Comparison of ENCODE assay signal across 9 cellular contexts in genomic region chr9:131420913-131421312, GRCh38. TPM values are rescaled to one million over a fixed set of nuclear protein-coding genes. Genes with fewer than 3 reads are reported as not detected.
A peak's percentile ranks its signal among the peaks of the same experiment; 100 is the strongest.
DNase-seq lines count a peak whose midpoint lies in the region; ATAC-seq and TF ChIP-seq lines count a peak whose summit lies in the region.
"Had no signal": no experiment of that assay in that cellular context is flagged by ENCODE, and none has a peak within 500 bp of the region (broad histone marks: within the 10 kb centered on the region; RNA-seq: fewer than 3 reads in every experiment).

No MANE protein-coding gene starts in this region.

- H3K27me3 ChIP-seq in GM23338 (ENCODE audit: insufficient read depth) (no peaks in the 10 kb centered on the region), prostate gland (replicated peaks; ENCODE audit: insufficient read depth) (no peaks in the 10 kb centered on the region)

- peak overlapping the region; percentile 32; the same call in 1 of the 2 replicates for H3K4me3 ChIP-seq in GM23338
- no peak overlapping the region for H3K4me3 ChIP-seq in prostate gland

- H3K27me3 Mint-ChIP-seq in GM23338 (ENCODE audit: insufficient read depth, low read depth, poor library complexity): peaks cover 32% of the 10 kb centered on the region

- peaks cover 31% of the 10 kb centered on the region; the same call in 2 of the 3 replicates for H3K36me3 Mint-ChIP-seq in GM23338 (ENCODE audit: low read depth)

- H3K27ac ChIP-seq in GM23338 (ENCODE audit: low read depth) (peak overlapping the region; percentile 90), prostate gland (peak overlapping the region; percentile 39 to 77)

- no peaks in the 10 kb centered on the region for H3K9me2 ChIP-seq in GM23338 (ENCODE audit: insufficient read depth)

- intact Hi-C loops in prostate gland (cut with DNase I): no loop called here

- TF ChIP-seq CTCF in GM23338 (conservative IDR thresholded peaks at IDR 0.05; ENCODE audit: low read depth in 2 of 2) (0 out of 4 replicates have a peak, but pooled peaks of 1 of the 2 experiments have one; percentile 11), prostate gland (IDR thresholded peaks at IDR 0.05) (peak in 2 of 4 experiments; percentile 13 to 32)

- DNase-seq in GM23338 (ENCODE audit: low spot score) (peak; percentile 56), SK-MEL-5 (ENCODE audit: low read depth, low spot score) (peak; percentile 88), fibroblast of peridontal ligament (ENCODE audit: extremely low read depth) (peak; percentile 55), prostate gland (ENCODE audit: low spot score) (peak; percentile 61), NCI-H1092 (lab: John Stamatoyannopoulos, UW) (no peak), globus pallidus (ENCODE audit: low spot score) (no peak)
- DNase-seq: NCI-H2081 treated with DMSO at 0.1 percent for 48 hours had no signal

- H3K4me1 ChIP-seq in GM23338 (ENCODE audit: insufficient read depth): peaks cover 70% of the 10 kb centered on the region
- peaks cover 54% of the 10 kb centered on the region for H3K4me1 ChIP-seq in prostate gland (replicated peaks)

- peaks cover 74% of the 10 kb centered on the region for H3K4me1 Mint-ChIP-seq in GM23338

- in situ Hi-C loops in SK-MEL-5 (cut with HindIII; ENCODE audit: low pct_unique_long_range_greater_than_20kb, low sequenced_read_pairs): no loop called here

- no peak for TF ChIP-seq POLR2A in prostate gland (IDR thresholded peaks at IDR 0.05)

- WGBS in prostate gland: 13% methylated on average over 5 of the region's 5 CpGs

- ATAC-seq in GM23338: peak; percentile 32
- no peak for ATAC-seq in HG02973 (IDR thresholded peaks at IDR 0.05; ENCODE audit: unreplicated experiment)
- no peak for ATAC-seq in GM18870 (IDR thresholded peaks at IDR 0.05; ENCODE audit: unreplicated experiment)

- H3K4me3 Mint-ChIP-seq in GM23338: 0 out of 3 replicates have a peak overlapping the region, but pooled peaks have one; percentile 32

- peak overlapping the region; percentile 65 for H3K27ac Mint-ChIP-seq in GM23338

- no peak overlapping the region for H2AFZ ChIP-seq in GM23338

- peaks cover 100% of the 10 kb centered on the region for H3K79me2 ChIP-seq in GM23338 (replicated peaks; ENCODE audit: insufficient read depth)

- H3F3A ChIP-seq in GM23338 (replicated peaks; ENCODE audit: low read depth): peaks cover 40% of the 10 kb centered on the region

- no peaks in the 10 kb centered on the region for H3K9me3 ChIP-seq in prostate gland

- H3K4me2 ChIP-seq in GM23338: peak overlapping the region; percentile 73

- peaks cover 98% of the 10 kb centered on the region for H4K20me1 ChIP-seq in GM23338 (replicated peaks; ENCODE audit: insufficient read depth)

- H3K36me3 ChIP-seq in GM23338 (ENCODE audit: insufficient read depth) (no peaks in the 10 kb centered on the region), prostate gland (no peaks in the 10 kb centered on the region)

- H3K9me3 Mint-ChIP-seq in GM23338: no peaks in the 10 kb centered on the region

TF ChIP-seq in GM23338, 12 proteins besides CTCF, POLR2A, EP300 and RAD21 (continues in another document):
- TF ChIP-seq ZNF331 (CRISPR knock-in tag; IDR thresholded peaks at IDR 0.05; ENCODE audit: low read depth) (no peak), CREB1 (CRISPR knock-in tag; IDR thresholded peaks at IDR 0.05; ENCODE audit: low read depth) (no peak), NANOG (IDR thresholded peaks at IDR 0.05; ENCODE audit: borderline replicate concordance) (no peak), POLR2AphosphoS5 (IDR thresholded peaks at IDR 0.05; ENCODE audit: low read depth) (no peak), STAT1 (IDR thresholded peaks at IDR 0.05; ENCODE audit: unreplicated experiment) (no peak), ETS1 (IDR thresholded peaks at IDR 0.05) (no peak), EZH2phosphoT487 (IDR thresholded peaks at IDR 0.05; ENCODE audit: unreplicated experiment) (no peak), JUNB (IDR thresholded peaks at IDR 0.05; ENCODE audit: unreplicated experiment) (no peak), EZH2 (IDR thresholded peaks at IDR 0.05; ENCODE audit: low read depth, unreplicated experiment) (no peak), ZNF114 (CRISPR knock-in tag; IDR thresholded peaks at IDR 0.05) (no peak)
- TF ChIP-seq, protein P1, sequence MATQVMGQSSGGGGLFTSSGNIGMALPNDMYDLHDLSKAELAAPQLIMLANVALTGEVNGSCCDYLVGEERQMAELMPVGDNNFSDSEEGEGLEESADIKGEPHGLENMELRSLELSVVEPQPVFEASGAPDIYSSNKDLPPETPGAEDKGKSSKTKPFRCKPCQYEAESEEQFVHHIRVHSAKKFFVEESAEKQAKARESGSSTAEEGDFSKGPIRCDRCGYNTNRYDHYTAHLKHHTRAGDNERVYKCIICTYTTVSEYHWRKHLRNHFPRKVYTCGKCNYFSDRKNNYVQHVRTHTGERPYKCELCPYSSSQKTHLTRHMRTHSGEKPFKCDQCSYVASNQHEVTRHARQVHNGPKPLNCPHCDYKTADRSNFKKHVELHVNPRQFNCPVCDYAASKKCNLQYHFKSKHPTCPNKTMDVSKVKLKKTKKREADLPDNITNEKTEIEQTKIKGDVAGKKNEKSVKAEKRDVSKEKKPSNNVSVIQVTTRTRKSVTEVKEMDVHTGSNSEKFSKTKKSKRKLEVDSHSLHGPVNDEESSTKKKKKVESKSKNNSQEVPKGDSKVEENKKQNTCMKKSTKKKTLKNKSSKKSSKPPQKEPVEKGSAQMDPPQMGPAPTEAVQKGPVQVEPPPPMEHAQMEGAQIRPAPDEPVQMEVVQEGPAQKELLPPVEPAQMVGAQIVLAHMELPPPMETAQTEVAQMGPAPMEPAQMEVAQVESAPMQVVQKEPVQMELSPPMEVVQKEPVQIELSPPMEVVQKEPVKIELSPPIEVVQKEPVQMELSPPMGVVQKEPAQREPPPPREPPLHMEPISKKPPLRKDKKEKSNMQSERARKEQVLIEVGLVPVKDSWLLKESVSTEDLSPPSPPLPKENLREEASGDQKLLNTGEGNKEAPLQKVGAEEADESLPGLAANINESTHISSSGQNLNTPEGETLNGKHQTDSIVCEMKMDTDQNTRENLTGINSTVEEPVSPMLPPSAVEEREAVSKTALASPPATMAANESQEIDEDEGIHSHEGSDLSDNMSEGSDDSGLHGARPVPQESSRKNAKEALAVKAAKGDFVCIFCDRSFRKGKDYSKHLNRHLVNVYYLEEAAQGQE (IDR thresholded peaks at IDR 0.05; ENCODE audit: unreplicated experiment): no peak

RNA-seq across cellular contexts. Expression of gene PRRC2B, which starts 27.0 kb away (rescaled TPM):
- total RNA-seq in GM23338 (2014; rRNA removed; shearing (Covaris generic)): 171 and 193 TPM in 2 replicates
- polyA plus RNA-seq in GM23338 (2016; fragmentation: Nextera tagmentation; extraction: Ambion mirVana): 41.4 and 45.0 TPM in 2 replicates
- 40.1 and 68.0 TPM in 2 replicates for total RNA-seq in SK-MEL-5 (2014; rRNA removed; shearing (Covaris generic))
- polyA plus RNA-seq in SK-MEL-5 (2015; cell fraction: cytosol; rRNA removed): 133 and 183 TPM in 2 replicates
- 123 and 153 TPM in 2 replicates for polyA plus RNA-seq in SK-MEL-5 (2015; cell fraction: nucleus; rRNA removed)
- 100 to 1,000 TPM in 1 of 2 donors, 10 to 100 TPM in 1; 94.7 to 197 TPM for total RNA-seq in prostate gland

Comparison
In these comparisons a context has a peak if more than half of its experiments do, and no peak if none do; other contexts are left out.
1. DNase-seq: peak in GM23338 (single experiment), SK-MEL-5 (single experiment), fibroblast of peridontal ligament (single experiment) and prostate gland (single experiment); none in NCI-H1092 (single experiment) and globus pallidus (single experiment).